ENCODE assay signal across 18 cellular contexts in the genomic region with DNA sequence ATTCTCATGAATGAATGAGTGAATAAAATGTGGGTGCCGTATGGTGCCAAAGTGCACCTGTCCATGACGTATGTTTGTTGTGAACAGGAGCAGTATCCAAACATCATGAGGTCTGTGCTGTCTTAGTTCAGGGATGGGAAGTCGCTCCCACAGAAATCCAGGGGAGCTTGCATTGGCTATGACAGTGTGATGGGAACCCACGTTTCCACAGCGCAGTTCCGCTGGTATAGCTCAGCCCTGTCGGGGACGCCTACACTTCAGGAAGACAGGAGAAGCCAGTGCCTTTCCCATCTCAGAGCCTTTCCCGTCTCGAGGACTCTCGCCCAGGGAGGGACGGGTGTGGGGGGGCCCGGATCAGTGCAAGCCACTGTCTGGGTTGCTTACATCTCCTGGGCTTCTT.
DNase-seq lines count a peak whose midpoint lies in the region; ATAC-seq, FAIRE-seq and TF ChIP-seq lines count a peak whose summit lies in the region.
"Had no signal": no experiment of that assay in that cellular context is flagged by ENCODE, and none has a peak within 500 bp of the region (broad histone marks: within the 10 kb centered on the region; RNA-seq: fewer than 3 reads in every experiment).

No MANE protein-coding gene starts in this region.

- no peak overlapping the region for H2AFZ ChIP-seq in KMS-11 (ENCODE audit: low read depth)

- H3K4me1 Mint-ChIP-seq in stimulated activated effector memory CD8-positive, alpha-beta T cell treated with anti-CD3 and anti-CD28 coated beads, Interleukin-12 subunit alpha, Interleukin-12 subunit beta, amount 100 ng/mL, for 72 hours: no peaks in the 10 kb centered on the region
- H3K4me1 Mint-ChIP-seq: CD14-positive monocyte had no signal

- no peaks in the 10 kb centered on the region for H3K36me3 ChIP-seq in BLaER1 treated with 17β-estradiol and CSF1 and Interleukin-3, amounts not matched to agents 10 nM and 100 nM
- H3K36me3 ChIP-seq in KMS-11 (ENCODE audit: insufficient read depth) (no peaks in the 10 kb centered on the region), bronchial epithelial cell (ENCODE audit: control insufficient read depth, insufficient read depth, low read length) (no peaks in the 10 kb centered on the region)
- H3K36me3 ChIP-seq: BE2C had no signal

- H3K79me2 ChIP-seq in KMS-11 (ENCODE audit: insufficient read depth, low read depth): no peaks in the 10 kb centered on the region

- ATAC-seq in stimulated activated effector memory CD8-positive, alpha-beta T cell treated with anti-CD3 and anti-CD28 coated beads, Interleukin-12 subunit alpha, Interleukin-12 subunit beta, amount 100 ng/mL, for 72 hours: peak; percentile 27
- ATAC-seq: GM12878, K562 had no signal

- peaks cover 0 to 14% (median 0%) of the 10 kb centered on the region in 11 experiments; a peak in 6 of 22 replicates for H3K27me3 ChIP-seq in BLaER1 treated with 17β-estradiol and CSF1 and Interleukin-3, amounts not matched to agents 10 nM and 100 nM
- H3K27me3 ChIP-seq in KMS-11 (ENCODE audit: insufficient read depth, low read depth): no peaks in the 10 kb centered on the region
- H3K27me3 ChIP-seq in bronchial epithelial cell (ENCODE audit: control insufficient read depth, insufficient read depth, low read length): no peaks in the 10 kb centered on the region
- H3K27me3 ChIP-seq: BE2C had no signal

- TF ChIP-seq CTCF in KMS-11 (conservative IDR thresholded peaks at IDR 0.05; ENCODE audit: low read depth, low read length): no peak
- TF ChIP-seq CTCF in bronchial epithelial cell (IDR thresholded peaks at IDR 0.05; ENCODE audit: insufficient read depth, low read length, severe bottlenecking): no peak
- TF ChIP-seq CTCF in D721Med (IDR thresholded peaks at IDR 0.05; ENCODE audit: insufficient read depth, missing control alignments): no peak

- H3K4me1 ChIP-seq in BLaER1 treated with 17β-estradiol and CSF1 and Interleukin-3, amounts not matched to agents 10 nM and 100 nM: peaks cover 11 to 43% (median 26%) of the 10 kb centered on the region in 10 experiments
- H3K4me1 ChIP-seq in KMS-11 (ENCODE audit: low read depth, poor library complexity, severe bottlenecking): peaks cover 60% of the 10 kb centered on the region

- no peaks in the 10 kb centered on the region for H3K36me3 Mint-ChIP-seq in stimulated activated effector memory CD8-positive, alpha-beta T cell treated with anti-CD3 and anti-CD28 coated beads, Interleukin-12 subunit alpha, Interleukin-12 subunit beta, amount 100 ng/mL, for 72 hours
- H3K36me3 Mint-ChIP-seq: CD14-positive monocyte; CD4-positive, alpha-beta memory T cell had no signal

- no peak overlapping the region for H3K4me3 ChIP-seq in BLaER1 treated with 17β-estradiol and CSF1 and Interleukin-3, amounts not matched to agents 10 nM and 100 nM
- H3K4me3 ChIP-seq in KMS-11 (IDR thresholded peaks at IDR 0.05; ENCODE audit: insufficient read depth, low read depth, low read length) (no peak overlapping the region), bronchial epithelial cell (ENCODE audit: low read depth, low read length) (no peak overlapping the region)
- H3K4me3 ChIP-seq: GM12878, K562 had no signal

- H3K9ac ChIP-seq in BLaER1 treated with 17β-estradiol and CSF1 and Interleukin-3, amounts not matched to agents 10 nM and 100 nM: no peak overlapping the region
- H3K9ac ChIP-seq in KMS-11: no peak overlapping the region

- H3K27ac ChIP-seq in BLaER1 treated with 17β-estradiol and CSF1 and Interleukin-3, amounts not matched to agents 10 nM and 100 nM: no peak overlapping the region
- H3K27ac ChIP-seq in KMS-11: no peak overlapping the region; the same call in 1 of the 2 replicates

- H3K27ac Mint-ChIP-seq in stimulated activated effector memory CD8-positive, alpha-beta T cell treated with anti-CD3 and anti-CD28 coated beads, Interleukin-12 subunit alpha, Interleukin-12 subunit beta, amount 100 ng/mL, for 72 hours: no peak overlapping the region
- H3K27ac Mint-ChIP-seq: CD4-positive, alpha-beta memory T cell; H9 had no signal

- H3K9me3 ChIP-seq in BLaER1 treated with 17β-estradiol and CSF1 and Interleukin-3, amounts not matched to agents 10 nM and 100 nM (replicated peaks in 1 of 11): peaks cover 0 to 3% (median under 1%) of the 10 kb centered on the region in 11 experiments; a peak in 6 of 22 replicates
- H3K9me3 ChIP-seq: BE2C had no signal

- FAIRE-seq in bronchial epithelial cell (lab: Jason Lieb, UNC) (peak; percentile 55), D721Med (lab: Jason Lieb, UNC) (no peak)
- FAIRE-seq: A204.1, GM12878, K562 had no signal

- H4K20me1 ChIP-seq in BLaER1 treated with 17β-estradiol and CSF1 and Interleukin-3, amounts not matched to agents 10 nM and 100 nM: no peaks in the 10 kb centered on the region
- no peaks in the 10 kb centered on the region for H4K20me1 ChIP-seq in KMS-11 (ENCODE audit: insufficient read depth)

- peaks cover under 1% of the 10 kb centered on the region for H3K9me3 Mint-ChIP-seq in stimulated activated effector memory CD8-positive, alpha-beta T cell treated with anti-CD3 and anti-CD28 coated beads, Interleukin-12 subunit alpha, Interleukin-12 subunit beta, amount 100 ng/mL, for 72 hours

- peak overlapping the region in 8 of 11 experiments; percentile 3 to 70 (median 56); a peak in 12 of 22 replicates for H3K4me2 ChIP-seq in BLaER1 treated with 17β-estradiol and CSF1 and Interleukin-3, amounts not matched to agents 10 nM and 100 nM
- 0 out of 2 replicates have a peak overlapping the region, but pooled peaks have one; percentile 17 for H3K4me2 ChIP-seq in KMS-11

- H3K4me3 Mint-ChIP-seq in stimulated activated effector memory CD8-positive, alpha-beta T cell treated with anti-CD3 and anti-CD28 coated beads, Interleukin-12 subunit alpha, Interleukin-12 subunit beta, amount 100 ng/mL, for 72 hours: no peak overlapping the region
- H3K4me3 Mint-ChIP-seq: CD14-positive monocyte; CD4-positive, alpha-beta memory T cell; H9 had no signal

- DNase-seq in bronchial epithelial cell (ENCODE audit: low read depth) (no peak), NCI-H446 (lab: John Stamatoyannopoulos, UW) (no peak), D721Med (ENCODE audit: insufficient read length, low spot score) (no peak), NCI-H82 (lab: John Stamatoyannopoulos, UW) (no peak)
- DNase-seq in stimulated activated effector memory CD8-positive, alpha-beta T cell treated with anti-CD3 and anti-CD28 coated beads, Interleukin-12 subunit alpha, Interleukin-12 subunit beta, amount 100 ng/mL, for 72 hours (ENCODE audit: low spot score in 2 of 2): no peak
- DNase-seq: ACHN; BE2C; CD4-positive, alpha-beta memory T cell; DND-41; EL; GOT3; H9 had no signal
